In the genomic region with DNA sequence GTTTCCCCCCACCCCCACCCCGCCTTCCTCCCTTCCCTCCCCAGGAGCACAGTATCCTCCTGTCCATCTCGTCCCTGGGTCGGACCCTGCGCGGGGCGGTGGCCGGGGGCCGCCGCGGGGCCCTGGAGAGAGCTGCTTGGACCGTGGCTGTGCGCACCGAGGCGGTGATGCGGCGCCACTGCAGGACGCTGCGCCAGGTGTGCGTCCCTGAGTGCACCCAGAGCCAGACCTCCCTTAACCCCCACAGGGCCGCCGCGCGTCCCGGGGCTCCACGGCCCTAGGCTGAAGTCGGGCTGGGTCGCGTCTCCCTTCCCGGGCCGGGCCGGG, we compare ENCODE assay signal across 8 cellular contexts. TPM values are rescaled to one million over a fixed set of nuclear protein-coding genes. Genes with fewer than 3 reads are reported as not detected.
DNase-seq lines count a peak whose midpoint lies in the region; ATAC-seq lines count a peak whose summit lies in the region.

No MANE protein-coding gene starts in this region.

- no peaks in the 10 kb centered on the region for H3K9me3 ChIP-seq in mesodermal cell (ENCODE audit: control insufficient read depth, low read length)

- no peak overlapping the region for H3K27ac Mint-ChIP-seq in activated CD4-positive, alpha-beta T cell treated with anti-CD3 and anti-CD28 coated beads, Interleukin-2, amount 10 ng/mL, durations not matched to agents 24 days and 14 days
- no peak overlapping the region for H3K27ac Mint-ChIP-seq in T-helper 2 cell treated with Interferon-gamma antibody and Interleukin-4, amounts not matched to agents 5 μg/mL and 100 μg/mL, for 36 hours

- H3K36me3 ChIP-seq in mesodermal cell (ENCODE audit: control insufficient read depth, insufficient read depth, low read length) = peaks cover 11% of the 10 kb centered on the region

- no peak for DNase-seq in activated CD4-positive, alpha-beta T cell treated with anti-CD3 and anti-CD28 coated beads, Interleukin-2, amount 10 ng/mL, durations not matched to agents 24 days and 14 days
- DNase-seq in activated CD4-positive, alpha-beta T cell treated with anti-CD3 and anti-CD28 coated beads, Interleukin-2, amount 50 U/mL, for 48 hours = no peak
- DNase-seq in T-helper 2 cell treated with Interferon-gamma antibody and Interleukin-4, amounts not matched to agents 5 μg/mL and 100 μg/mL, for 36 hours (ENCODE audit: low spot score) = no peak
- DNase-seq in activated T-cell treated with anti-CD3 and anti-CD28 coated beads, Interleukin-2, amount 50 U/mL, for 48 hours = no peak
- no peak for DNase-seq in NCI-H526 treated with DMSO at 0.1 percent for 48 hours (lab: John Stamatoyannopoulos, UW)
- DNase-seq in foreskin melanocyte = no peak

- H3K36me3 Mint-ChIP-seq in activated CD4-positive, alpha-beta T cell treated with anti-CD3 and anti-CD28 coated beads, Interleukin-2, amount 10 ng/mL, durations not matched to agents 24 days and 14 days (ENCODE audit: low read depth) = peaks cover 11% of the 10 kb centered on the region
- peaks cover 8% of the 10 kb centered on the region for H3K36me3 Mint-ChIP-seq in T-helper 2 cell treated with Interferon-gamma antibody and Interleukin-4, amounts not matched to agents 5 μg/mL and 100 μg/mL, for 36 hours (ENCODE audit: low read depth)

- WGBS in mesodermal cell (ENCODE audit: insufficient coverage in 2 of 2), 2 experiments = 0 to 2% methylated on average over 5 to 19 of the region's 31 CpGs

- H3K9me3 Mint-ChIP-seq in activated CD4-positive, alpha-beta T cell treated with anti-CD3 and anti-CD28 coated beads, Interleukin-2, amount 10 ng/mL, durations not matched to agents 24 days and 14 days = no peaks in the 10 kb centered on the region
- no peaks in the 10 kb centered on the region for H3K9me3 Mint-ChIP-seq in T-helper 2 cell treated with Interferon-gamma antibody and Interleukin-4, amounts not matched to agents 5 μg/mL and 100 μg/mL, for 36 hours

- H3K27me3 Mint-ChIP-seq in activated CD4-positive, alpha-beta T cell treated with anti-CD3 and anti-CD28 coated beads, Interleukin-2, amount 10 ng/mL, durations not matched to agents 24 days and 14 days = no peaks in the 10 kb centered on the region
- no peaks in the 10 kb centered on the region for H3K27me3 Mint-ChIP-seq in T-helper 2 cell treated with Interferon-gamma antibody and Interleukin-4, amounts not matched to agents 5 μg/mL and 100 μg/mL, for 36 hours (ENCODE audit: low read depth)

- intact Hi-C loops in activated CD4-positive, alpha-beta T cell treated with anti-CD3 and anti-CD28 coated beads, Interleukin-2, amount 10 ng/mL, durations not matched to agents 24 days and 14 days (cut with micrococcal nuclease) = loop anchor here (1.0 to 5.0 kb wide), 3 partner anchors 19 to 501 kb away; partner anchors contain the start of gene PTK6

- peak overlapping the region; percentile 79 for H3K4me3 Mint-ChIP-seq in activated CD4-positive, alpha-beta T cell treated with anti-CD3 and anti-CD28 coated beads, Interleukin-2, amount 10 ng/mL, durations not matched to agents 24 days and 14 days
- peak overlapping the region; percentile 70 for H3K4me3 Mint-ChIP-seq in T-helper 2 cell treated with Interferon-gamma antibody and Interleukin-4, amounts not matched to agents 5 μg/mL and 100 μg/mL, for 36 hours

- H3K27ac ChIP-seq in mesodermal cell (ENCODE audit: low read depth, low read length, severe bottlenecking) = no peak overlapping the region

- H3K4me3 ChIP-seq in mesodermal cell (ENCODE audit: extremely low read depth, insufficient read depth, low read length, poor library complexity, severe bottlenecking) = peak overlapping the region; percentile 45

- ATAC-seq in HG02970 (IDR thresholded peaks at IDR 0.05; ENCODE audit: low FRiP score, unreplicated experiment) = peak; percentile 26

- peaks cover 51% of the 10 kb centered on the region for H3K4me1 Mint-ChIP-seq in activated CD4-positive, alpha-beta T cell treated with anti-CD3 and anti-CD28 coated beads, Interleukin-2, amount 10 ng/mL, durations not matched to agents 24 days and 14 days
- H3K4me1 Mint-ChIP-seq in T-helper 2 cell treated with Interferon-gamma antibody and Interleukin-4, amounts not matched to agents 5 μg/mL and 100 μg/mL, for 36 hours (ENCODE audit: low read depth) = peaks cover 42% of the 10 kb centered on the region

- H3K4me1 ChIP-seq in mesodermal cell (ENCODE audit: control insufficient read depth, insufficient read depth, low read length, poor library complexity, severe bottlenecking) = peaks cover 6% of the 10 kb centered on the region

RNA-seq across cellular contexts. Expression of gene C20orf204, which starts 2.2 kb away (rescaled TPM):
- total RNA-seq in activated CD4-positive, alpha-beta T cell treated with anti-CD3 and anti-CD28 coated beads, Interleukin-2, amount 10 ng/mL, durations not matched to agents 24 days and 14 days = 5.5 and 6.8 TPM in 2 replicates
- 1.7 TPM for polyA plus RNA-seq in mesodermal cell (2013, experiment 1 of 2)
- polyA plus RNA-seq in mesodermal cell (2013, experiment 2 of 2) = 0.66 TPM

RNA-seq across cellular contexts. Expression of gene SOX18, which starts 11.2 kb away (rescaled TPM):
- total RNA-seq in activated CD4-positive, alpha-beta T cell treated with anti-CD3 and anti-CD28 coated beads, Interleukin-2, amount 10 ng/mL, durations not matched to agents 24 days and 14 days = 0.84 and 0.92 TPM in 2 replicates
- 30.3 TPM for polyA plus RNA-seq in mesodermal cell (2013, experiment 1 of 2)
- polyA plus RNA-seq in mesodermal cell (2013, experiment 2 of 2) = 18.1 TPM

RNA-seq across cellular contexts. Expression of gene TCEA2, which starts 24.8 kb away (rescaled TPM):
- 35.4 and 36.8 TPM in 2 replicates for total RNA-seq in activated CD4-positive, alpha-beta T cell treated with anti-CD3 and anti-CD28 coated beads, Interleukin-2, amount 10 ng/mL, durations not matched to agents 24 days and 14 days
- 83.7 TPM for polyA plus RNA-seq in mesodermal cell (2013, experiment 1 of 2)
- 77.5 TPM for polyA plus RNA-seq in mesodermal cell (2013, experiment 2 of 2)

RNA-seq across cellular contexts. Expression of gene RGS19, which starts 41.1 kb away (rescaled TPM):
- total RNA-seq in activated CD4-positive, alpha-beta T cell treated with anti-CD3 and anti-CD28 coated beads, Interleukin-2, amount 10 ng/mL, durations not matched to agents 24 days and 14 days = 50.0 TPM in 2 replicates
- 12.9 TPM for polyA plus RNA-seq in mesodermal cell (2013, experiment 1 of 2)
- polyA plus RNA-seq in mesodermal cell (2013, experiment 2 of 2) = 12.2 TPM

RNA-seq across cellular contexts. Expression of gene OPRL1, which starts 41.7 kb away (rescaled TPM):
- 0.23 and 0.28 TPM in 2 replicates for total RNA-seq in activated CD4-positive, alpha-beta T cell treated with anti-CD3 and anti-CD28 coated beads, Interleukin-2, amount 10 ng/mL, durations not matched to agents 24 days and 14 days
- polyA plus RNA-seq in mesodermal cell (2013, experiment 1 of 2) = 4.6 TPM
- 3.4 TPM for polyA plus RNA-seq in mesodermal cell (2013, experiment 2 of 2)
